ENCODE assay signal across 1 cellular context in genomic region chr9:133738039-133738805, GRCh38.
TF ChIP-seq lines count a peak whose summit lies in the region.

TSS of gene SARDH (minus strand) at chr9:133738352. CDS start at chr9:133734173, 4,179 bp downstream.

TF ChIP-seq in HepG2, 621 proteins besides CTCF, POLR2A, EP300 and RAD21 (continued from another document and continues in another):
- TF ChIP-seq HNF1B (CRISPR knock-in tag; IDR thresholded peaks at IDR 0.05) (peak; percentile 71), TOE1 (CRISPR knock-in tag; IDR thresholded peaks at IDR 0.05) (peak; percentile 48; the same call in 1 of the 2 replicates), ZSCAN5A (CRISPR knock-in tag; IDR thresholded peaks at IDR 0.05; ENCODE audit: borderline replicate concordance) (no peak), AKNA (CRISPR knock-in tag; IDR thresholded peaks at IDR 0.05; ENCODE audit: borderline replicate concordance) (no peak), MED13 (CRISPR knock-in tag; IDR thresholded peaks at IDR 0.05) (no peak), RERE (CRISPR knock-in tag; IDR thresholded peaks at IDR 0.05; ENCODE audit: low read depth) (no peak), ZNF878 (CRISPR knock-in tag; IDR thresholded peaks at IDR 0.05) (no peak; the same call in 1 of the 2 replicates), FOXO4 (CRISPR knock-in tag; conservative IDR thresholded peaks at IDR 0.05) (no peak), ZNF276 (CRISPR knock-in tag; IDR thresholded peaks at IDR 0.05; ENCODE audit: low read depth) (no peak), WIZ (CRISPR knock-in tag; IDR thresholded peaks at IDR 0.05) (no peak), ESRRA (CRISPR knock-in tag; IDR thresholded peaks at IDR 0.05; ENCODE audit: low read depth) (no peak; the same call in 1 of the 2 replicates), PCBP1 (IDR thresholded peaks at IDR 0.05; ENCODE audit: borderline replicate concordance, low read depth, low read length) (no peak), REST (IDR thresholded peaks at IDR 0.05; ENCODE audit: borderline replicate concordance in 1 of 2, low read depth in 1 of 2, low read length in 2 of 2) (peak in 1 of 2 experiments; percentile 43; a peak in 1 of 4 replicates), RXRA (CRISPR knock-in tag; IDR thresholded peaks at IDR 0.05) (no peak), PRDM4 (CRISPR knock-in tag; IDR thresholded peaks at IDR 0.05; ENCODE audit: borderline replicate concordance) (no peak), NR1H2 (CRISPR knock-in tag; IDR thresholded peaks at IDR 0.05; ENCODE audit: borderline replicate concordance, low read depth) (0 out of 2 replicates have a peak, but pooled peaks have one; percentile 21), ZNF713 (CRISPR knock-in tag; IDR thresholded peaks at IDR 0.05) (no peak), ATAD3A (CRISPR knock-in tag; IDR thresholded peaks at IDR 0.05) (no peak), ZNF232 (CRISPR knock-in tag; IDR thresholded peaks at IDR 0.05; ENCODE audit: borderline replicate concordance) (no peak), NFRKB (IDR thresholded peaks at IDR 0.05) (no peak), KLF13 (CRISPR knock-in tag; IDR thresholded peaks at IDR 0.05) (no peak), CBX1 (IDR thresholded peaks at IDR 0.05; ENCODE audit: low read depth) (no peak), BCL6 (CRISPR knock-in tag; IDR thresholded peaks at IDR 0.05) (peak; percentile 62; the same call in 1 of the 2 replicates), USF2 (IDR thresholded peaks at IDR 0.05; ENCODE audit: low read depth, low read length) (no peak), USF2 (CRISPR knock-in tag; IDR thresholded peaks at IDR 0.05; ENCODE audit: borderline replicate concordance) (0 out of 2 replicates have a peak, but pooled peaks have one; percentile 6)
